In genomic region chr3:121661376-121661775, GRCh38 we compare ENCODE assay signal across 1 cellular context.
TF ChIP-seq lines count a peak whose summit lies in the region.

No MANE protein-coding gene starts in this region.

TF ChIP-seq in WTC11, 78 proteins besides CTCF, POLR2A, EP300 and RAD21 (continued from another document):
- no peak for TF ChIP-seq STAT6 (CRISPR knock-in tag; conservative IDR thresholded peaks at IDR 0.05; ENCODE audit: low read depth)
